In genomic region chr22:39471421-39472141, GRCh38 we compare ENCODE assay signal across 8 cellular contexts. TPM values are rescaled to one million over a fixed set of nuclear protein-coding genes. Genes with fewer than 3 reads are reported as not detected.
DNase-seq lines count a peak whose midpoint lies in the region; ATAC-seq and TF ChIP-seq lines count a peak whose summit lies in the region.

No MANE protein-coding gene starts in this region.

- H3K36me3 Mint-ChIP-seq in CD14-positive monocyte (no peaks in the 10 kb centered on the region), chondrocyte (ENCODE audit: low read depth) (no peaks in the 10 kb centered on the region), naive B cell (no peaks in the 10 kb centered on the region)

- ATAC-seq in GM19395 (IDR thresholded peaks at IDR 0.05; ENCODE audit: unreplicated experiment) (peak; percentile 55), naive B cell (ENCODE audit: low read depth in 2 of 2) (peak; percentile 41 to 57), HG03025 (IDR thresholded peaks at IDR 0.05; ENCODE audit: low FRiP score, unreplicated experiment) (no peak)

- TF ChIP-seq CTCF in CD14-positive monocyte (IDR thresholded peaks at IDR 0.05) (no peak), chondrocyte (IDR thresholded peaks at IDR 0.05) (peak; percentile 26)

- DNase-seq in CD14-positive monocyte (ENCODE audit: low spot score) (no peak), M059J (ENCODE audit: low read depth) (peak; percentile 32), chondrocyte (ENCODE audit: low spot score) (no peak), naive B cell (no peak), NCI-H1417 (lab: John Stamatoyannopoulos, UW) (no peak), DMS153 treated with DMSO at 0.1 percent for 48 hours (lab: John Stamatoyannopoulos, UW; ENCODE audit: unreplicated experiment) (no peak)

- H3K4me1 Mint-ChIP-seq in CD14-positive monocyte = peaks cover 54% of the 10 kb centered on the region
- H3K4me1 Mint-ChIP-seq in chondrocyte (ENCODE audit: low read depth) = peaks cover 61% of the 10 kb centered on the region
- peaks cover 45 to 71% (median 45%) of the 10 kb centered on the region in 3 donors for H3K4me1 Mint-ChIP-seq in naive B cell

- peaks cover 4 to 16% (median 6%) of the 10 kb centered on the region in 3 donors for H3K27me3 Mint-ChIP-seq in CD14-positive monocyte (ENCODE audit: low read depth in 3 of 3)
- no peaks in the 10 kb centered on the region for H3K27me3 Mint-ChIP-seq in chondrocyte (ENCODE audit: low read depth)
- no peaks in the 10 kb centered on the region for H3K27me3 Mint-ChIP-seq in naive B cell

- H3K4me3 Mint-ChIP-seq in CD14-positive monocyte (peak overlapping the region; percentile 43 to 77), chondrocyte (ENCODE audit: unreplicated experiment) (no peak overlapping the region), naive B cell (peak overlapping the region in 6 of 8 donors; percentile 51 to 81 (median 60))

- H3K9me3 Mint-ChIP-seq in CD14-positive monocyte (peaks cover 0 to 2% (median 0%) of the 10 kb centered on the region in 7 donors), chondrocyte (ENCODE audit: low read depth) (no peaks in the 10 kb centered on the region), naive B cell (no peaks in the 10 kb centered on the region)

- H3K27ac Mint-ChIP-seq in CD14-positive monocyte = peak overlapping the region; percentile 43 to 89 (median 81)
- peak overlapping the region; percentile 87 for H3K27ac Mint-ChIP-seq in chondrocyte (ENCODE audit: unreplicated experiment)
- peak overlapping the region in 4 of 6 donors; percentile 63 to 96 (median 74) for H3K27ac Mint-ChIP-seq in naive B cell

- intact Hi-C loops in CD14-positive monocyte (cut with micrococcal nuclease) = no loop called here

RNA-seq across cellular contexts. Expression of gene MGAT3, which starts 14.8 kb away (rescaled TPM):
- polyA plus RNA-seq in CD14-positive monocyte (not detected), naive B cell (ENCODE audit: low read depth in 6 of 6) (1 to 10 TPM in 2 of 6 donors, under 1 TPM in 3, not detected in 1; 0.11 to 2.8 (median 0.45) TPM)
- total RNA-seq in M059J (2014; rRNA removed; shearing (Covaris generic)) = not detected in 2 replicates
- 3.6 to 6.4 TPM (median 6.1 TPM) in 3 replicates for total RNA-seq in chondrocyte

RNA-seq across cellular contexts. Expression of gene MIEF1, which starts 30.5 kb away (rescaled TPM):
- polyA plus RNA-seq in CD14-positive monocyte (10 to 100 TPM; 13.3 to 14.0 TPM), naive B cell (ENCODE audit: low read depth in 6 of 6) (10 to 100 TPM in 5 of 6 donors, 1 to 10 TPM in 1; 8.7 to 29.8 (median 19.2) TPM)
- total RNA-seq in M059J (2014; rRNA removed; shearing (Covaris generic)) = 11.9 and 17.8 TPM in 2 replicates
- 22.7 to 24.0 TPM (median 23.0 TPM) in 3 replicates for total RNA-seq in chondrocyte

RNA-seq across cellular contexts. Expression of gene ATF4, which starts 48.8 kb away (rescaled TPM):
- 10 to 100 TPM; 55.1 to 59.0 TPM for polyA plus RNA-seq in CD14-positive monocyte
- 144 and 168 TPM in 2 replicates for total RNA-seq in M059J (2014; rRNA removed; shearing (Covaris generic))
- 128 to 541 TPM (median 513 TPM) in 3 replicates for total RNA-seq in chondrocyte
- polyA plus RNA-seq in naive B cell (ENCODE audit: low read depth in 6 of 6) = 100 to 1,000 TPM in 2 of 6 donors, 10 to 100 TPM in 4; 74.9 to 159 (median 98.9) TPM
